Comparison of ENCODE assay signal across 8 cellular contexts in the genomic region with DNA sequence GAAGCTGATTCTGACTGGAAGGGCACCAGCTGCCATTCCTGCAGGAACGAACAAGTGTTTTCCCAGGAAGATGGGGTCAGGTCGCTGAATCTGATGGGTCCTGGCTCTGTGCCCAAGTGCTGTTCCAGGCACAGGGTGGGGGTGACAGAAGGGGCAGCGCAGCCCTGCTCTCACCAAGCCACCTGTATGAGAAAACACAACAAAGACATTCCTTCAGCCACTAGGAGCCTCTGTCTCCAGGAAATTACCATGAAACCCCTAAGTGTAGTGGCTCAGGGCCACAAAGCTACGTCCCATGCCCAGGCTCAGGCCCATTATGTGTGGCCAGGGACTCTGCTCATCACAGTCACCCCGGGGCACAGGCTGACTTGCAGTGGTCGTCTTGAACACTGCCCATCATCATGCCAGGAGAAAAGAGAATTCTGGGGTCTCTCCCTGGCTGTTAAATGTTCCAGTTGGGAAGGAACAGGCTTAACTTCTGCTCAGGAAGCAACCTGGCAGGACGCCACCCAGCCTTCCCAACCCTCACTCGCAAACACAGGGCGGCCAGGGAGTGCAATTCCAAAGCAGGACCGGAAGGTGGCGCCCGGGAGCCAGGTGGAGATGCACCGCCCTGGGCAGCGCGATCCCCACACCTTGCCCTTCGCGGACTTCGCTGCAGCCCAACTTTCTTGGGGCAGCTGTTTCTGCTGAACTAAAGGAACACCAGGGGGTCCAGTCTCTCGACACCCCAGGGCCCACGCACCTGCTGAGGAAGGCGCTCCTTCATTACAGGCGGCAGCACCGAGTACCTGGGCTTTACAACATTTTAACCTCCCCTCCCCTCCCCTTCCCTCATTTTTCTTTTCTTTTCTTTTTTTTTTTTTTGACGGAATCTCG. TPM values are rescaled to one million over a fixed set of nuclear protein-coding genes. Genes with fewer than 3 reads are reported as not detected.
DNase-seq lines count a peak whose midpoint lies in the region; ATAC-seq and TF ChIP-seq lines count a peak whose summit lies in the region.

No MANE protein-coding gene starts in this region.

- no peaks in the 10 kb centered on the region for H3K9me3 ChIP-seq in left lung

- peak; percentile 99 for TF ChIP-seq CTCF in GM12865 (IDR thresholded peaks at IDR 0.05; ENCODE audit: insufficient read depth, low read depth, low read length, missing control alignments)
- TF ChIP-seq CTCF in choroid plexus epithelial cell (conservative IDR thresholded peaks at IDR 0.05; ENCODE audit: low read depth, low read length), result peak; percentile 98
- TF ChIP-seq CTCF in left lung (IDR thresholded peaks at IDR 0.05), result peak; percentile 98 to 99

- peaks cover 17 to 69% of the 10 kb centered on the region in 2 donors for H3K4me1 ChIP-seq in left lung

- no peaks in the 10 kb centered on the region for H3K27me3 ChIP-seq in left lung

- no peaks in the 10 kb centered on the region for H3K36me3 ChIP-seq in left lung

- intact Hi-C loops in left lung (cut with DNase I), result no loop called here

- peak; percentile 75 for ATAC-seq in HG03066 (IDR thresholded peaks at IDR 0.05; ENCODE audit: low read depth, unreplicated experiment)
- ATAC-seq in left lung, result peak; percentile 91
- no peak for ATAC-seq in HG02852 (IDR thresholded peaks at IDR 0.05; ENCODE audit: unreplicated experiment)

- peak; percentile 64 for DNase-seq in GM12865 (ENCODE audit: low read depth)
- peak; percentile 84 for DNase-seq in NCI-H345 (lab: John Stamatoyannopoulos, UW)
- DNase-seq in activated CD4-positive, alpha-beta T cell treated with anti-CD3 and anti-CD28 coated beads for 4 hours, result peak; percentile 65 to 76
- peak; percentile 80 for DNase-seq in choroid plexus epithelial cell (ENCODE audit: low read depth)
- DNase-seq in left lung, result peak; percentile 90 to 98
- peak; percentile 84 to 85 for DNase-seq in stimulated activated CD4-positive, alpha-beta T cell treated with anti-CD3 and anti-CD28 coated beads, Interleukin-2, amount 100 ng/mL, for 48 hours

- H3K4me3 ChIP-seq in GM12865 (ENCODE audit: low read depth, low read length), result no peak overlapping the region
- no peak overlapping the region for H3K4me3 ChIP-seq in choroid plexus epithelial cell (ENCODE audit: low read depth, low read length)
- no peak overlapping the region for H3K4me3 ChIP-seq in left lung

- H3K27ac ChIP-seq in left lung, result peak overlapping the region; percentile 59 to 78

RNA-seq across cellular contexts. Expression of a gene that starts 11.0 kb away (rescaled TPM):
- over 10,000 TPM; 11,570 to 18,328 TPM for total RNA-seq in left lung

RNA-seq across cellular contexts. Expression of a gene that starts 15.1 kb away (rescaled TPM):
- 10 to 100 TPM in 1 of 2 donors, 1 to 10 TPM in 1; 9.2 to 10.5 TPM for total RNA-seq in left lung
